In the genomic region with DNA sequence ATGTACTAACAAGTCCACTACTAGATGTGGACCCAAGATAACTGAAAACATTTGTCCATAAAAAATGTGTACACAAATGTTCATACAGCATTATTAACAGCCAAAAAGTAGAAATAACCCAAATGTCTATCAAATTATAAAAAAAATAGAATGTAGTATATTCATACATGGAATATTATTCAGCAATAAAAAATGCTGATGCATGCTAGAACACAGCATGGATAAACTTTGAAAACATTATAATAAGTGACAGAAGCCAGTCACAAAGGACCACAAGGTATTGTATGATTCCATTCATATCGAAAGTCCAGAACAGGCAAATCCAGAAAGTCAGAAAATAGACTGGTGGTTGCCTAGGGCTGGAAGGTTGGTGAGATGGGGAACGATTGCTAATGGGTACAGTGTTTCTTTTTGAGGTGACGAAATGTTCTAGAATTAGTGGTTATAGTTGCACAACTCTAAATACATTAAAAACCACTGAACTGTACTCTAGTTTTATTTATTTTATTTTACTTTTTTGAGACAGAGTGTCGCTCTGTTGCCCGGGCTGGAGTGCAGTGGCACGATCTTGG, we compare ENCODE assay signal across 1 cellular context.
A peak's percentile ranks its signal among the peaks of the same experiment; 100 is the strongest.
TF ChIP-seq lines count a peak whose summit lies in the region.

No MANE protein-coding gene starts in this region.

TF ChIP-seq in HepG2, 621 proteins besides CTCF, POLR2A, EP300 and RAD21 (continued from another document):
- TF ChIP-seq, protein P1, sequence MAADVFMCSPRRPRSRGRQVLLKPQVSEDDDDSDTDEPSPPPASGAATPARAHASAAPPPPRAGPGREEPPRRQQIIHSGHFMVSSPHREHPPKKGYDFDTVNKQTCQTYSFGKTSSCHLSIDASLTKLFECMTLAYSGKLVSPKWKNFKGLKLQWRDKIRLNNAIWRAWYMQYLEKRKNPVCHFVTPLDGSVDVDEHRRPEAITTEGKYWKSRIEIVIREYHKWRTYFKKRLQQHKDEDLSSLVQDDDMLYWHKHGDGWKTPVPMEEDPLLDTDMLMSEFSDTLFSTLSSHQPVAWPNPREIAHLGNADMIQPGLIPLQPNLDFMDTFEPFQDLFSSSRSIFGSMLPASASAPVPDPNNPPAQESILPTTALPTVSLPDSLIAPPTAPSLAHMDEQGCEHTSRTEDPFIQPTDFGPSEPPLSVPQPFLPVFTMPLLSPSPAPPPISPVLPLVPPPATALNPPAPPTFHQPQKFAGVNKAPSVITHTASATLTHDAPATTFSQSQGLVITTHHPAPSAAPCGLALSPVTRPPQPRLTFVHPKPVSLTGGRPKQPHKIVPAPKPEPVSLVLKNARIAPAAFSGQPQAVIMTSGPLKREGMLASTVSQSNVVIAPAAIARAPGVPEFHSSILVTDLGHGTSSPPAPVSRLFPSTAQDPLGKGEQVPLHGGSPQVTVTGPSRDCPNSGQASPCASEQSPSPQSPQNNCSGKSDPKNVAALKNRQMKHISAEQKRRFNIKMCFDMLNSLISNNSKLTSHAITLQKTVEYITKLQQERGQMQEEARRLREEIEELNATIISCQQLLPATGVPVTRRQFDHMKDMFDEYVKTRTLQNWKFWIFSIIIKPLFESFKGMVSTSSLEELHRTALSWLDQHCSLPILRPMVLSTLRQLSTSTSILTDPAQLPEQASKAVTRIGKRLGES (CRISPR knock-in tag; IDR thresholded peaks at IDR 0.05; ENCODE audit: borderline replicate concordance): no peak
- TF ChIP-seq REPIN1 (CRISPR knock-in tag; IDR thresholded peaks at IDR 0.05; ENCODE audit: borderline replicate concordance, low read depth) (no peak), NPAS2 (CRISPR knock-in tag; IDR thresholded peaks at IDR 0.05; ENCODE audit: borderline replicate concordance) (no peak), MAFF (IDR thresholded peaks at IDR 0.05; ENCODE audit: low read depth, low read length) (peak; percentile 58), FOXA1 (IDR thresholded peaks at IDR 0.05) (no peak), FOXA1 (CRISPR knock-in tag; IDR thresholded peaks at IDR 0.05) (no peak), ZNF562 (CRISPR knock-in tag; IDR thresholded peaks at IDR 0.05; ENCODE audit: borderline replicate concordance) (no peak), ZNF207 (IDR thresholded peaks at IDR 0.05; ENCODE audit: borderline replicate concordance) (no peak), MAFK (conservative IDR thresholded peaks at IDR 0.05 in 1 of 2, IDR thresholded peaks at IDR 0.05 in 1 of 2; ENCODE audit: low read length in 2 of 2) (peak; percentile 27 to 72; a peak in 2 of 4 replicates), ZFP37 (CRISPR knock-in tag; IDR thresholded peaks at IDR 0.05; ENCODE audit: borderline replicate concordance) (no peak), PHF5A (CRISPR knock-in tag; IDR thresholded peaks at IDR 0.05; ENCODE audit: low read depth, unreplicated experiment) (no peak), ZFP82 (CRISPR knock-in tag; IDR thresholded peaks at IDR 0.05; ENCODE audit: borderline replicate concordance) (no peak), ZNF776 (CRISPR knock-in tag; IDR thresholded peaks at IDR 0.05) (no peak), ZNF703 (CRISPR knock-in tag; IDR thresholded peaks at IDR 0.05; ENCODE audit: borderline replicate concordance) (no peak), RXRB (CRISPR knock-in tag; IDR thresholded peaks at IDR 0.05; ENCODE audit: borderline replicate concordance) (no peak), TCF7 (IDR thresholded peaks at IDR 0.05; ENCODE audit: low read depth) (no peak), CEBPB (IDR thresholded peaks at IDR 0.05; ENCODE audit: borderline replicate concordance, low read depth, low read length) (peak; percentile 23; the same call in 1 of the 2 replicates)
- TF ChIP-seq, protein P2, sequence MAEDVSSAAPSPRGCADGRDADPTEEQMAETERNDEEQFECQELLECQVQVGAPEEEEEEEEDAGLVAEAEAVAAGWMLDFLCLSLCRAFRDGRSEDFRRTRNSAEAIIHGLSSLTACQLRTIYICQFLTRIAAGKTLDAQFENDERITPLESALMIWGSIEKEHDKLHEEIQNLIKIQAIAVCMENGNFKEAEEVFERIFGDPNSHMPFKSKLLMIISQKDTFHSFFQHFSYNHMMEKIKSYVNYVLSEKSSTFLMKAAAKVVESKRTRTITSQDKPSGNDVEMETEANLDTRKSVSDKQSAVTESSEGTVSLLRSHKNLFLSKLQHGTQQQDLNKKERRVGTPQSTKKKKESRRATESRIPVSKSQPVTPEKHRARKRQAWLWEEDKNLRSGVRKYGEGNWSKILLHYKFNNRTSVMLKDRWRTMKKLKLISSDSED (CRISPR knock-in tag; IDR thresholded peaks at IDR 0.05): no peak
- TF ChIP-seq, protein P3, sequence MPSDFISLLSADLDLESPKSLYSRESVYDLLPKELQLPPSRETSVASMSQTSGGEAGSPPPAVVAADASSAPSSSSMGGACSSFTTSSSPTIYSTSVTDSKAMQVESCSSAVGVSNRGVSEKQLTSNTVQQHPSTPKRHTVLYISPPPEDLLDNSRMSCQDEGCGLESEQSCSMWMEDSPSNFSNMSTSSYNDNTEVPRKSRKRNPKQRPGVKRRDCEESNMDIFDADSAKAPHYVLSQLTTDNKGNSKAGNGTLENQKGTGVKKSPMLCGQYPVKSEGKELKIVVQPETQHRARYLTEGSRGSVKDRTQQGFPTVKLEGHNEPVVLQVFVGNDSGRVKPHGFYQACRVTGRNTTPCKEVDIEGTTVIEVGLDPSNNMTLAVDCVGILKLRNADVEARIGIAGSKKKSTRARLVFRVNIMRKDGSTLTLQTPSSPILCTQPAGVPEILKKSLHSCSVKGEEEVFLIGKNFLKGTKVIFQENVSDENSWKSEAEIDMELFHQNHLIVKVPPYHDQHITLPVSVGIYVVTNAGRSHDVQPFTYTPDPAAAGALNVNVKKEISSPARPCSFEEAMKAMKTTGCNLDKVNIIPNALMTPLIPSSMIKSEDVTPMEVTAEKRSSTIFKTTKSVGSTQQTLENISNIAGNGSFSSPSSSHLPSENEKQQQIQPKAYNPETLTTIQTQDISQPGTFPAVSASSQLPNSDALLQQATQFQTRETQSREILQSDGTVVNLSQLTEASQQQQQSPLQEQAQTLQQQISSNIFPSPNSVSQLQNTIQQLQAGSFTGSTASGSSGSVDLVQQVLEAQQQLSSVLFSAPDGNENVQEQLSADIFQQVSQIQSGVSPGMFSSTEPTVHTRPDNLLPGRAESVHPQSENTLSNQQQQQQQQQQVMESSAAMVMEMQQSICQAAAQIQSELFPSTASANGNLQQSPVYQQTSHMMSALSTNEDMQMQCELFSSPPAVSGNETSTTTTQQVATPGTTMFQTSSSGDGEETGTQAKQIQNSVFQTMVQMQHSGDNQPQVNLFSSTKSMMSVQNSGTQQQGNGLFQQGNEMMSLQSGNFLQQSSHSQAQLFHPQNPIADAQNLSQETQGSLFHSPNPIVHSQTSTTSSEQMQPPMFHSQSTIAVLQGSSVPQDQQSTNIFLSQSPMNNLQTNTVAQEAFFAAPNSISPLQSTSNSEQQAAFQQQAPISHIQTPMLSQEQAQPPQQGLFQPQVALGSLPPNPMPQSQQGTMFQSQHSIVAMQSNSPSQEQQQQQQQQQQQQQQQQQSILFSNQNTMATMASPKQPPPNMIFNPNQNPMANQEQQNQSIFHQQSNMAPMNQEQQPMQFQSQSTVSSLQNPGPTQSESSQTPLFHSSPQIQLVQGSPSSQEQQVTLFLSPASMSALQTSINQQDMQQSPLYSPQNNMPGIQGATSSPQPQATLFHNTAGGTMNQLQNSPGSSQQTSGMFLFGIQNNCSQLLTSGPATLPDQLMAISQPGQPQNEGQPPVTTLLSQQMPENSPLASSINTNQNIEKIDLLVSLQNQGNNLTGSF (CRISPR knock-in tag; IDR thresholded peaks at IDR 0.05): no peak
- TF ChIP-seq, protein P4, sequence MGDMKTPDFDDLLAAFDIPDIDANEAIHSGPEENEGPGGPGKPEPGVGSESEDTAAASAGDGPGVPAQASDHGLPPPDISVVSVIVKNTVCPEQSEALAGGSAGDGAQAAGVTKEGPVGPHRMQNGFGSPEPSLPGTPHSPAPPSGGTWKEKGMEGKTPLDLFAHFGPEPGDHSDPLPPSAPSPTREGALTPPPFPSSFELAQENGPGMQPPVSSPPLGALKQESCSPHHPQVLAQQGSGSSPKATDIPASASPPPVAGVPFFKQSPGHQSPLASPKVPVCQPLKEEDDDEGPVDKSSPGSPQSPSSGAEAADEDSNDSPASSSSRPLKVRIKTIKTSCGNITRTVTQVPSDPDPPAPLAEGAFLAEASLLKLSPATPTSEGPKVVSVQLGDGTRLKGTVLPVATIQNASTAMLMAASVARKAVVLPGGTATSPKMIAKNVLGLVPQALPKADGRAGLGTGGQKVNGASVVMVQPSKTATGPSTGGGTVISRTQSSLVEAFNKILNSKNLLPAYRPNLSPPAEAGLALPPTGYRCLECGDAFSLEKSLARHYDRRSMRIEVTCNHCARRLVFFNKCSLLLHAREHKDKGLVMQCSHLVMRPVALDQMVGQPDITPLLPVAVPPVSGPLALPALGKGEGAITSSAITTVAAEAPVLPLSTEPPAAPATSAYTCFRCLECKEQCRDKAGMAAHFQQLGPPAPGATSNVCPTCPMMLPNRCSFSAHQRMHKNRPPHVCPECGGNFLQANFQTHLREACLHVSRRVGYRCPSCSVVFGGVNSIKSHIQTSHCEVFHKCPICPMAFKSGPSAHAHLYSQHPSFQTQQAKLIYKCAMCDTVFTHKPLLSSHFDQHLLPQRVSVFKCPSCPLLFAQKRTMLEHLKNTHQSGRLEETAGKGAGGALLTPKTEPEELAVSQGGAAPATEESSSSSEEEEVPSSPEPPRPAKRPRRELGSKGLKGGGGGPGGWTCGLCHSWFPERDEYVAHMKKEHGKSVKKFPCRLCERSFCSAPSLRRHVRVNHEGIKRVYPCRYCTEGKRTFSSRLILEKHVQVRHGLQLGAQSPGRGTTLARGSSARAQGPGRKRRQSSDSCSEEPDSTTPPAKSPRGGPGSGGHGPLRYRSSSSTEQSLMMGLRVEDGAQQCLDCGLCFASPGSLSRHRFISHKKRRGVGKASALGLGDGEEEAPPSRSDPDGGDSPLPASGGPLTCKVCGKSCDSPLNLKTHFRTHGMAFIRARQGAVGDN (CRISPR knock-in tag; IDR thresholded peaks at IDR 0.05): no peak
